In genomic region chr11:30317030-30317429, GRCh38 we compare ENCODE assay signal across 21 cellular contexts. TPM values are rescaled to one million over a fixed set of nuclear protein-coding genes. Genes with fewer than 3 reads are reported as not detected.
DNase-seq lines count a peak whose midpoint lies in the region; ATAC-seq, FAIRE-seq and TF ChIP-seq lines count a peak whose summit lies in the region.
"Had no signal": no experiment of that assay in that cellular context is flagged by ENCODE, and none has a peak within 500 bp of the region (broad histone marks: within the 10 kb centered on the region; RNA-seq: fewer than 3 reads in every experiment).

No MANE protein-coding gene starts in this region.

- POLR2A ChIA-PET in GM12878 (lab: Charles Lee) = interaction anchor here (0.7 to 2.1 kb wide), 3 partner anchors 9 to 27 kb away, joined by 4 to 11 read pairs (median 4); no protein-coding TSS in a partner anchor
- POLR2A ChIA-PET in activated CD4-positive, alpha-beta memory T cell treated with anti-CD3 and anti-CD28 coated beads for 36 hours (lab: Charles Lee) = no interaction called here

- TF ChIP-seq CTCF in GM12878 (IDR thresholded peaks at IDR 0.05 in 2 of 3, conservative IDR thresholded peaks at IDR 0.05 in 1 of 3; ENCODE audit: control insufficient read depth in 2 of 3, extremely low read depth in 1 of 3, insufficient read depth in 1 of 3, low read depth in 3 of 3, low read length in 3 of 3) (no peak), gastroesophageal sphincter (IDR thresholded peaks at IDR 0.05) (no peak)

- SMC1A ChIA-PET in GM12878 (lab: Charles Lee; ENCODE audit: uncharacterized antibody, unreplicated experiment) = interaction anchor here (0.9 to 6.6 kb wide), 12 partner anchors 10 to 188 kb away, joined by 3 to 71 read pairs (median 14); partner anchors contain the start of gene ARL14EP

- no peak overlapping the region for H3K9ac ChIP-seq in GM12878 (ENCODE audit: control insufficient read depth, insufficient read depth, low read length)

- H3K9me3 ChIP-seq in GM12878 (replicated peaks; ENCODE audit: control insufficient read depth, insufficient read depth, low read length) = no peaks in the 10 kb centered on the region
- no peaks in the 10 kb centered on the region for H3K9me3 ChIP-seq in gastroesophageal sphincter
- H3K9me3 ChIP-seq: ovary, thyroid gland had no signal

- H3K27me3 ChIP-seq in GM12878 (replicated peaks in 1 of 2; ENCODE audit: control insufficient read depth in 2 of 2, insufficient read depth in 2 of 2, low read length in 1 of 2) = no peaks in the 10 kb centered on the region
- no peaks in the 10 kb centered on the region for H3K27me3 ChIP-seq in gastroesophageal sphincter
- H3K27me3 ChIP-seq: ovary, thyroid gland had no signal

- H3K4me1 ChIP-seq in GM12878 (ENCODE audit: control insufficient read depth, insufficient read depth, low read length) (peaks cover 8% of the 10 kb centered on the region; the same call in 1 of the 2 replicates), gastroesophageal sphincter (peaks cover 0 to under 1% (median 0%) of the 10 kb centered on the region in 3 donors)
- H3K4me1 ChIP-seq: thyroid gland had no signal

- TF ChIP-seq POLR2A in GM12878 (IDR thresholded peaks at IDR 0.05; ENCODE audit: low read depth, low read length) (no peak), gastroesophageal sphincter (IDR thresholded peaks at IDR 0.05) (no peak)

- intact Hi-C loops in GM12878 (cut with micrococcal nuclease; ENCODE audit: unreplicated experiment) = no loop called here
- intact Hi-C loops in activated CD4-positive, alpha-beta memory T cell treated with anti-CD3 and anti-CD28 coated beads for 36 hours (cut with micrococcal nuclease) = no loop called here

- H2AFZ ChIP-seq in GM12878 (ENCODE audit: control insufficient read depth, low read depth, low read length) = no peak overlapping the region; the same call in 1 of the 2 replicates

- TF ChIP-seq EP300 in GM12878 (IDR thresholded peaks at IDR 0.05; ENCODE audit: borderline replicate concordance in 1 of 2, control insufficient read depth in 1 of 2, low read depth in 2 of 2, low read length in 2 of 2) (no peak; a peak in 1 of 4 replicates), gastroesophageal sphincter (IDR thresholded peaks at IDR 0.05) (no peak)

- RAD21 ChIA-PET in GM12878 (lab: Charles Lee; ENCODE audit: unreplicated experiment) = interaction anchor here (0.6 to 2.4 kb wide), 7 partner anchors 10 to 189 kb away, joined by 3 to 16 read pairs (median 6); no protein-coding TSS in a partner anchor

- TF ChIP-seq RAD21 in GM12878 (IDR thresholded peaks at IDR 0.05; ENCODE audit: insufficient read depth, low read depth, low read length) = no peak

- H3K4me3 Mint-ChIP-seq in activated CD4-positive, alpha-beta memory T cell treated with anti-CD3 and anti-CD28 coated beads for 36 hours = no peak overlapping the region

- H3K4me2 ChIP-seq in GM12878 (ENCODE audit: control insufficient read depth, insufficient read depth) = peak overlapping the region; percentile 36

- FAIRE-seq in GM12878 (lab: Jason Lieb, UNC) = peak; percentile 54
- FAIRE-seq: bronchial epithelial cell, HepG2 had no signal

- H3K4me3 ChIP-seq in GM12878 = 0 out of 2 replicates have a peak overlapping the region, but pooled peaks have one; percentile 33
- no peak overlapping the region for H3K4me3 ChIP-seq in gastroesophageal sphincter
- H3K4me3 ChIP-seq: ovary, thyroid gland had no signal

- ATAC-seq in GM18870 (IDR thresholded peaks at IDR 0.05; ENCODE audit: unreplicated experiment) = peak; percentile 48
- ATAC-seq in GM21619 (IDR thresholded peaks at IDR 0.05; ENCODE audit: unreplicated experiment) = peak; percentile 51
- ATAC-seq in HG03135 (IDR thresholded peaks at IDR 0.05; ENCODE audit: unreplicated experiment) = peak; percentile 47
- peak; percentile 73 for ATAC-seq in GM12878
- no peak for ATAC-seq in gastroesophageal sphincter
- ATAC-seq: HepG2, Panc1 had no signal

- no peaks in the 10 kb centered on the region for H3K79me2 ChIP-seq in GM12878 (ENCODE audit: control insufficient read depth, insufficient read depth, low read length)

- in situ Hi-C loops in GM12878 (cut with MboI) = no loop called here

- BruUV-seq in GM12878 (replicated peaks; lab: Mats Ljungman, UMichigan) = no TSS peak

- DNase-seq in GM12878 (ENCODE audit: low read depth, low spot score) (no peak), DMS114 treated with DMSO at 0.1 percent for 48 hours (lab: John Stamatoyannopoulos, UW; ENCODE audit: unreplicated experiment) (no peak), NCI-H1417 (lab: John Stamatoyannopoulos, UW) (no peak)
- DNase-seq in activated CD4-positive, alpha-beta memory T cell treated with anti-CD3 and anti-CD28 coated beads for 36 hours = no peak
- DNase-seq: activated CD4-positive, alpha-beta T cell treated with anti-CD3 and anti-CD28 coated beads for 48 hours; activated effector memory CD4-positive, alpha-beta T cell treated with anti-CD3 and anti-CD28 coated beads, Interleukin-2, amount 50 U/mL, for 16 hours; effector memory CD4-positive, alpha-beta T cell; foreskin fibroblast; midbrain; NCI-H510A treated with DMSO at 0.1 percent for 48 hours; ovary; stimulated activated CD4-positive, alpha-beta T cell treated with anti-CD3 and anti-CD28 coated beads, Interleukin-12 subunit alpha, Interleukin-12 subunit beta, amount 100 ng/mL, for 4 hours; T-helper 1 cell; thyroid gland had no signal

- no peaks in the 10 kb centered on the region for H3K9me3 Mint-ChIP-seq in activated CD4-positive, alpha-beta memory T cell treated with anti-CD3 and anti-CD28 coated beads for 36 hours

- 17% methylated on average over 2 of the region's 2 CpGs for WGBS in GM12878 (ENCODE audit: insufficient coverage, insufficient replicate concordance, low lambda C conversion rate, missing lambda C conversion rate)
- 23 to 42% methylated on average over 2 of the region's 2 CpGs for WGBS in gastroesophageal sphincter (ENCODE audit: low coverage in 1 of 2), 2 donors

- H3K27me3 Mint-ChIP-seq in activated CD4-positive, alpha-beta memory T cell treated with anti-CD3 and anti-CD28 coated beads for 36 hours = peaks cover 7% of the 10 kb centered on the region

- H3K36me3 Mint-ChIP-seq in activated CD4-positive, alpha-beta memory T cell treated with anti-CD3 and anti-CD28 coated beads for 36 hours = no peaks in the 10 kb centered on the region

- H4K20me1 ChIP-seq in GM12878 (ENCODE audit: control insufficient read depth, insufficient read depth) = no peaks in the 10 kb centered on the region

- CTCF ChIA-PET in GM12878 (lab: Yijun Ruan, JAX) = interaction anchor here (0.8 to 7.4 kb wide), 11 partner anchors 8 to 188 kb away, joined by 3 to 80 read pairs (median 8); partner anchors contain the start of gene ARL14EP
- CTCF ChIA-PET in activated CD4-positive, alpha-beta memory T cell treated with anti-CD3 and anti-CD28 coated beads for 36 hours (lab: Charles Lee) = interaction anchor here (1.3 kb wide), 1 partner anchor 10 kb away, joined by 5 read pairs; no protein-coding TSS in a partner anchor

- H3K27ac ChIP-seq in GM12878 (ENCODE audit: control insufficient read depth, insufficient read depth) (no peak overlapping the region), gastroesophageal sphincter (no peak overlapping the region)
- H3K27ac ChIP-seq: ovary, thyroid gland had no signal

- H3K27ac Mint-ChIP-seq in activated CD4-positive, alpha-beta memory T cell treated with anti-CD3 and anti-CD28 coated beads for 36 hours = no peak overlapping the region

- H3K36me3 ChIP-seq in GM12878 (ENCODE audit: control insufficient read depth in 2 of 2, insufficient read depth in 2 of 2, low read length in 1 of 2) (no peaks in the 10 kb centered on the region), gastroesophageal sphincter (no peaks in the 10 kb centered on the region)
- H3K36me3 ChIP-seq: ovary, thyroid gland had no signal

- H3K4me1 Mint-ChIP-seq in activated CD4-positive, alpha-beta memory T cell treated with anti-CD3 and anti-CD28 coated beads for 36 hours (ENCODE audit: low read depth) = peaks cover 8% of the 10 kb centered on the region

TF ChIP-seq in GM12878, 131 proteins besides CTCF, POLR2A, EP300 and RAD21 (continues in another document):
- TF ChIP-seq PAX5 (IDR thresholded peaks at IDR 0.05; ENCODE audit: borderline replicate concordance, low read depth, low read length) (no peak), CHD4 (IDR thresholded peaks at IDR 0.05) (no peak), BRCA1 (IDR thresholded peaks at IDR 0.05; ENCODE audit: low read depth, low read length) (no peak), MLLT1 (IDR thresholded peaks at IDR 0.05) (no peak), MTA3 (IDR thresholded peaks at IDR 0.05; ENCODE audit: borderline replicate concordance, low read length) (no peak)

RNA-seq across cellular contexts. Expression of gene ARL14EP, which starts 5.9 kb away (rescaled TPM):
- 85.2 and 89.9 TPM in 2 replicates for total RNA-seq in GM12878 (2013; cell fraction: nucleolus; rRNA removed)
- total RNA-seq in GM12878 (2014; rRNA removed) (21.5 and 26.6 TPM in 2 replicates), GM12878 (2014; rRNA removed; fragmentation: Illumina TruSeq; extraction: Trizol) (28.4 and 30.0 TPM in 2 replicates), GM12878 (2021) (29.8 and 31.7 TPM in 2 replicates), gastroesophageal sphincter (10 to 100 TPM; 20.7 to 38.8 (median 33.0) TPM)
- polyA plus RNA-seq in GM12878 (2011; ENCODE audit: low read depth) = 24.9 TPM
- polyA plus RNA-seq in GM12878 (2011; rRNA removed) (59.8 and 112 TPM in 2 replicates), GM12878 (2014; fragmentation: Illumina TruSeq; extraction: Trizol) (44.3 and 50.6 TPM in 2 replicates), GM12878 (2014; fragmentation: Nextera tagmentation; extraction: Ambion mirVana) (10 to 100 TPM; 41.3 to 56.7 TPM), GM12878 (2014; rRNA removed) (18.1 and 18.3 TPM in 2 replicates), GM12878 (2016; fragmentation: Nextera tagmentation; extraction: Ambion mirVana) (10 to 100 TPM; 48.8 to 50.8 TPM)
- polyA plus RNA-seq in GM12878 (2011; cell fraction: cytosol; rRNA removed) = 11.6 and 16.8 TPM in 2 replicates
- polyA plus RNA-seq in GM12878 (2011; cell fraction: nucleus; rRNA removed) = 27.7 and 27.9 TPM in 2 replicates
- polyA plus RNA-seq in GM12878 (2012) = 26.8 and 33.3 TPM in 2 replicates
- polyA minus RNA-seq in GM12878 (2011; rRNA and poly(A)+ RNA removed) = 16.3 and 36.1 TPM in 2 replicates
- 8.3 and 14.8 TPM in 2 replicates for polyA minus RNA-seq in GM12878 (2011; cell fraction: cytosol; rRNA and poly(A)+ RNA removed)
- 29.4 and 32.7 TPM in 2 replicates for polyA minus RNA-seq in GM12878 (2011; cell fraction: nucleus; rRNA and poly(A)+ RNA removed)
- total RNA-seq in activated CD4-positive, alpha-beta memory T cell treated with anti-CD3 and anti-CD28 coated beads for 36 hours = 10 to 100 TPM; 25.0 to 31.0 TPM
